Comparison of ENCODE assay signal across 9 cellular contexts in genomic region chr13:48892311-48892710, GRCh38.
A peak's percentile ranks its signal among the peaks of the same experiment; 100 is the strongest.
DNase-seq lines count a peak whose midpoint lies in the region; ATAC-seq and TF ChIP-seq lines count a peak whose summit lies in the region.
"Had no signal": no experiment of that assay in that cellular context is flagged by ENCODE, and none has a peak within 500 bp of the region (broad histone marks: within the 10 kb centered on the region; RNA-seq: fewer than 3 reads in every experiment).

No MANE protein-coding gene starts in this region.

- TF ChIP-seq CTCF in endothelial cell (IDR thresholded peaks at IDR 0.05; ENCODE audit: unreplicated experiment), result no peak

- no peaks in the 10 kb centered on the region for H3K4me1 Mint-ChIP-seq in endothelial cell (ENCODE audit: unreplicated experiment)

- TF ChIP-seq RAD21 in Ishikawa (IDR thresholded peaks at IDR 0.05; ENCODE audit: low read depth), result no peak

- H3K27me3 Mint-ChIP-seq in endothelial cell (ENCODE audit: unreplicated experiment), result no peaks in the 10 kb centered on the region
- H3K27me3 Mint-ChIP-seq: dendritic cell treated with granulocyte-macrophage colony-stimulating factor and Interleukin-4, amounts not matched to agents 40 ng/mL and 50 ng/mL, for 4 days had no signal

- no peaks in the 10 kb centered on the region for H3K36me3 Mint-ChIP-seq in endothelial cell (ENCODE audit: low read depth, unreplicated experiment)

- H3K9me3 Mint-ChIP-seq in endothelial cell (ENCODE audit: unreplicated experiment), result no peaks in the 10 kb centered on the region
- H3K9me3 Mint-ChIP-seq: dendritic cell treated with granulocyte-macrophage colony-stimulating factor and Interleukin-4, amounts not matched to agents 40 ng/mL and 50 ng/mL, for 4 days had no signal

- DNase-seq in CD1c-positive myeloid dendritic cell (ENCODE audit: extremely low spot score) (peak; percentile 84), epidermal melanocyte (ENCODE audit: insufficient read length, low spot score) (peak; percentile 45), endothelial cell (ENCODE audit: low spot score) (no peak), H4 (ENCODE audit: low spot score) (no peak)
- DNase-seq in stimulated activated CD4-positive, alpha-beta T cell treated with anti-CD3 and anti-CD28 coated beads, Interleukin-2, amount 100 ng/mL, for 48 hours, result no peak
- DNase-seq in stimulated activated CD4-positive, alpha-beta T cell treated with anti-CD3 and anti-CD28 coated beads, Interleukin-2, amount 100 ng/mL, for 24 hours, result no peak

- ATAC-seq in GM21381 (IDR thresholded peaks at IDR 0.05; ENCODE audit: unreplicated experiment), result peak; percentile 78

- TF ChIP-seq EP300 in Ishikawa (IDR thresholded peaks at IDR 0.05; ENCODE audit: borderline replicate concordance), result no peak

- H3K27ac Mint-ChIP-seq in endothelial cell (ENCODE audit: unreplicated experiment), result no peak overlapping the region
- H3K27ac Mint-ChIP-seq: dendritic cell treated with granulocyte-macrophage colony-stimulating factor and Interleukin-4, amounts not matched to agents 40 ng/mL and 50 ng/mL, for 4 days had no signal

- no peak overlapping the region for H3K4me3 Mint-ChIP-seq in endothelial cell (ENCODE audit: unreplicated experiment)
- H3K4me3 Mint-ChIP-seq: dendritic cell treated with granulocyte-macrophage colony-stimulating factor and Interleukin-4, amounts not matched to agents 40 ng/mL and 50 ng/mL, for 4 days had no signal

TF ChIP-seq in Ishikawa, 13 proteins besides CTCF, POLR2A, EP300 and RAD21:
- TF ChIP-seq, protein P1, sequence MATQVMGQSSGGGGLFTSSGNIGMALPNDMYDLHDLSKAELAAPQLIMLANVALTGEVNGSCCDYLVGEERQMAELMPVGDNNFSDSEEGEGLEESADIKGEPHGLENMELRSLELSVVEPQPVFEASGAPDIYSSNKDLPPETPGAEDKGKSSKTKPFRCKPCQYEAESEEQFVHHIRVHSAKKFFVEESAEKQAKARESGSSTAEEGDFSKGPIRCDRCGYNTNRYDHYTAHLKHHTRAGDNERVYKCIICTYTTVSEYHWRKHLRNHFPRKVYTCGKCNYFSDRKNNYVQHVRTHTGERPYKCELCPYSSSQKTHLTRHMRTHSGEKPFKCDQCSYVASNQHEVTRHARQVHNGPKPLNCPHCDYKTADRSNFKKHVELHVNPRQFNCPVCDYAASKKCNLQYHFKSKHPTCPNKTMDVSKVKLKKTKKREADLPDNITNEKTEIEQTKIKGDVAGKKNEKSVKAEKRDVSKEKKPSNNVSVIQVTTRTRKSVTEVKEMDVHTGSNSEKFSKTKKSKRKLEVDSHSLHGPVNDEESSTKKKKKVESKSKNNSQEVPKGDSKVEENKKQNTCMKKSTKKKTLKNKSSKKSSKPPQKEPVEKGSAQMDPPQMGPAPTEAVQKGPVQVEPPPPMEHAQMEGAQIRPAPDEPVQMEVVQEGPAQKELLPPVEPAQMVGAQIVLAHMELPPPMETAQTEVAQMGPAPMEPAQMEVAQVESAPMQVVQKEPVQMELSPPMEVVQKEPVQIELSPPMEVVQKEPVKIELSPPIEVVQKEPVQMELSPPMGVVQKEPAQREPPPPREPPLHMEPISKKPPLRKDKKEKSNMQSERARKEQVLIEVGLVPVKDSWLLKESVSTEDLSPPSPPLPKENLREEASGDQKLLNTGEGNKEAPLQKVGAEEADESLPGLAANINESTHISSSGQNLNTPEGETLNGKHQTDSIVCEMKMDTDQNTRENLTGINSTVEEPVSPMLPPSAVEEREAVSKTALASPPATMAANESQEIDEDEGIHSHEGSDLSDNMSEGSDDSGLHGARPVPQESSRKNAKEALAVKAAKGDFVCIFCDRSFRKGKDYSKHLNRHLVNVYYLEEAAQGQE (IDR thresholded peaks at IDR 0.05; ENCODE audit: low read depth), result peak; percentile 70
- TF ChIP-seq TEAD4 (IDR thresholded peaks at IDR 0.05), result no peak
TF ChIP-seq in Ishikawa: peak in this region for 1.

Comparison
In these comparisons a context has a peak if more than half of its experiments do, and no peak if none do; other contexts are left out.
1. DNase-seq: peak in CD1c-positive myeloid dendritic cell (single experiment) and epidermal melanocyte (single experiment); none in endothelial cell (single experiment), H4 (single experiment), stimulated activated CD4-positive, alpha-beta T cell treated with anti-CD3 and anti-CD28 coated beads, Interleukin-2, amount 100 ng/mL, for 48 hours (0 of 2) and stimulated activated CD4-positive, alpha-beta T cell treated with anti-CD3 and anti-CD28 coated beads, Interleukin-2, amount 100 ng/mL, for 24 hours (0 of 2).